ENCODE assay signal across 1 cellular context in genomic region chr19:49861541-49862410, GRCh38.
A peak's percentile ranks its signal among the peaks of the same experiment; 100 is the strongest.
TF ChIP-seq lines count a peak whose summit lies in the region.

No MANE protein-coding gene starts in this region.

TF ChIP-seq in HepG2, 621 proteins besides CTCF, POLR2A, EP300 and RAD21:
- no peak for TF ChIP-seq ZNF569 (CRISPR knock-in tag; IDR thresholded peaks at IDR 0.05; ENCODE audit: borderline replicate concordance)
- TF ChIP-seq ZBTB38 (CRISPR knock-in tag; IDR thresholded peaks at IDR 0.05): peak; percentile 61; the same call in 1 of the 2 replicates
- TF ChIP-seq FOXO4 (CRISPR knock-in tag; conservative IDR thresholded peaks at IDR 0.05): no peak
- TF ChIP-seq AGO2 (optimal IDR thresholded peaks at IDR 0.05; ENCODE audit: low read depth, low read length): peak; percentile 54
- peak; percentile 62; the same call in 1 of the 2 replicates for TF ChIP-seq RBFOX2 (IDR thresholded peaks at IDR 0.05; ENCODE audit: low read depth, low read length)
- TF ChIP-seq AKAP8 (CRISPR knock-in tag; IDR thresholded peaks at IDR 0.05): peak; percentile 70; the same call in 1 of the 2 replicates
- TF ChIP-seq ZBTB33 (CRISPR knock-in tag; IDR thresholded peaks at IDR 0.05): peak; percentile 54; the same call in 1 of the 2 replicates
- TF ChIP-seq NFE2L2 (IDR thresholded peaks at IDR 0.05; ENCODE audit: low read length): no peak
- TF ChIP-seq NFKB2 (CRISPR knock-in tag; IDR thresholded peaks at IDR 0.05; ENCODE audit: borderline replicate concordance): no peak
- 0 out of 2 replicates have a peak, but pooled peaks have one; percentile 9 for TF ChIP-seq ZNF687 (CRISPR knock-in tag; IDR thresholded peaks at IDR 0.05)
- TF ChIP-seq TRIM24 (CRISPR knock-in tag; IDR thresholded peaks at IDR 0.05): no peak
- peak; percentile 36 for TF ChIP-seq AGO1 (IDR thresholded peaks at IDR 0.05; ENCODE audit: low read depth, low read length, poor library complexity, severe bottlenecking)
